Comparison of ENCODE assay signal across 20 cellular contexts in the genomic region with DNA sequence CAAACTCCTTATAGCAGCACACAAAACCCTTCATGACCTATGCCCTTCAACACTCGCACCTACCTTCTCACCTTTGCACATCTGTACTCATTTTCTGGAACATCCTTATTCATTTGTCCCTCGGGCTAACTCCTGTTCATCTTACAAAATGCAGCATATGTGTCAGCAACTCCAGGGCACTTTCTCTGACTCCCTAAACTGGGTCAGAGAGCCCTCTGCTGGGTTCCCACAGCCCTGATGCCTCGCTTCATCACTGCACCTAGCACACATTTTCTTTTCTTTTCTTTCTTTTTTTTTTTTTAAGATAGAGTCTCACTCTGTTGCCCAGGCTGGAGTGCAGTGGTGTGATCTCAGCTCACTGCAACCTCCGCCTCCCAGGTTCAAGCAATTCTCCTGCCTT. TPM values are rescaled to one million over a fixed set of nuclear protein-coding genes. Genes with fewer than 3 reads are reported as not detected.
DNase-seq lines count a peak whose midpoint lies in the region; ATAC-seq, FAIRE-seq and TF ChIP-seq lines count a peak whose summit lies in the region.
"Had no signal": no experiment of that assay in that cellular context is flagged by ENCODE, and none has a peak within 500 bp of the region (broad histone marks: within the 10 kb centered on the region; RNA-seq: fewer than 3 reads in every experiment).

No MANE protein-coding gene starts in this region.

- H3K9me3 Mint-ChIP-seq in endodermal cell = peaks cover 7% of the 10 kb centered on the region

- ATAC-seq in HepG2 = peak; percentile 42; the same call in 2 of the 3 replicates
- ATAC-seq in right lobe of liver = no peak
- no peak for ATAC-seq in mucosa of descending colon
- ATAC-seq: activated CD8-positive, alpha-beta T cell treated with anti-CD3 and anti-CD28 coated beads, Interleukin-2, amount 10 ng/mL, durations not matched to agents 7 days and 5 days; stimulated activated naive CD8-positive, alpha-beta T cell treated with anti-CD3 and anti-CD28 coated beads, Interleukin-15, Interleukin-2, amounts not matched to agents 100 U/mL and 50 U/mL, for 24 hours had no signal

- H3K9me3 ChIP-seq in HepG2 (ENCODE audit: low read length) (no peaks in the 10 kb centered on the region), right lobe of liver (peaks cover 0 to 4% (median 0%) of the 10 kb centered on the region in 4 donors), endodermal cell (ENCODE audit: control insufficient read depth, low read length) (peaks cover 9% of the 10 kb centered on the region), mucosa of descending colon (peaks cover 3% of the 10 kb centered on the region)
- H3K9me3 ChIP-seq: colonic mucosa had no signal

- in situ Hi-C loops in HepG2 (cut with HindIII; ENCODE audit: extremely low pct_ligation_motif_present, low pct_unique_long_range_greater_than_20kb) = no loop called here

- H3K9ac ChIP-seq in HepG2 (ENCODE audit: insufficient read depth, low read depth, low read length) = no peak overlapping the region
- H3K9ac ChIP-seq in endodermal cell (ENCODE audit: extremely low read depth, low read length, poor library complexity, severe bottlenecking) = no peak overlapping the region

- intact Hi-C loops in HepG2 (cut with micrococcal nuclease; ENCODE audit: unreplicated experiment) = no loop called here
- intact Hi-C loops in right lobe of liver (cut with DNase I) = no loop called here
- intact Hi-C loops in mucosa of descending colon (cut with DNase I, micrococcal nuclease) = no loop called here

- TF ChIP-seq POLR2A in HepG2 (IDR thresholded peaks at IDR 0.05; ENCODE audit: insufficient read depth in 1 of 2, low read depth in 2 of 2, low read length in 2 of 2) (no peak), right lobe of liver (IDR thresholded peaks at IDR 0.05) (no peak)

- H3K79me2 ChIP-seq in HepG2 (ENCODE audit: insufficient read depth, low read length) = no peaks in the 10 kb centered on the region

- peak overlapping the region; percentile 0 for H3K27ac Mint-ChIP-seq in endodermal cell
- H3K27ac Mint-ChIP-seq: activated CD8-positive, alpha-beta T cell treated with anti-CD3 and anti-CD28 coated beads, Interleukin-2, amount 10 ng/mL, durations not matched to agents 7 days and 5 days; nephron progenitor cell had no signal

- no peak overlapping the region for H3K27ac ChIP-seq in HepG2 (ENCODE audit: extremely low read length, insufficient read depth, low read length)
- no peak overlapping the region for H3K27ac ChIP-seq in right lobe of liver
- no peak overlapping the region for H3K27ac ChIP-seq in endodermal cell (ENCODE audit: low read depth, low read length)
- no peak overlapping the region for H3K27ac ChIP-seq in substantia nigra (ENCODE audit: low read depth, low read length, poor library complexity, severe bottlenecking)
- H3K27ac ChIP-seq: A549, colonic mucosa had no signal

- H3K36me3 Mint-ChIP-seq in endodermal cell (ENCODE audit: low read depth) = peaks cover 66% of the 10 kb centered on the region

- 58% methylated on average over 4 of the region's 4 CpGs for WGBS in HepG2 (ENCODE audit: low lambda C conversion rate)
- 71% methylated on average over 3 of the region's 4 CpGs for WGBS in right lobe of liver (ENCODE audit: insufficient coverage, low coverage, low lambda C conversion rate, missing lambda C conversion rate)
- WGBS in endodermal cell (ENCODE audit: insufficient coverage in 1 of 2, insufficient read length in 1 of 2), 2 experiments = 85 to 93% methylated on average over 3 to 4 of the region's 4 CpGs

- DNase-seq in HepG2 (ENCODE audit: low spot score) (no peak), right lobe of liver (no peak), RPMI8226 (peak; percentile 15), endodermal cell (no peak), ecto neural progenitor cell (ENCODE audit: low spot score) (no peak), substantia nigra (lab: John Stamatoyannopoulos, UW) (no peak), NCI-H69 (lab: John Stamatoyannopoulos, UW) (no peak), mucosa of descending colon (no peak)
- DNase-seq: activated CD8-positive, alpha-beta T cell treated with anti-CD3 and anti-CD28 coated beads, Interleukin-2, amount 10 ng/mL, durations not matched to agents 7 days and 5 days; colonic mucosa; GDM1; kidney; mesendoderm; NCI-H2029 treated with DMSO at 0.1 percent for 48 hours; NCI-H524 treated with DMSO at 0.1 percent for 48 hours; nephron progenitor cell; stimulated activated naive CD8-positive, alpha-beta T cell treated with anti-CD3 and anti-CD28 coated beads, Interleukin-15, Interleukin-2, amounts not matched to agents 100 U/mL and 50 U/mL, for 24 hours had no signal

- no peaks in the 10 kb centered on the region for H3K27me3 Mint-ChIP-seq in endodermal cell (ENCODE audit: insufficient read depth)

- no peak for FAIRE-seq in HepG2 (lab: Jason Lieb, UNC)
- FAIRE-seq: A549, H54, HTR-8/SVneo, kidney had no signal

- POLR2A ChIA-PET in HepG2 (lab: Yijun Ruan, JAX) = no interaction called here

- TF ChIP-seq CTCF in HepG2 (CRISPR knock-in tag; IDR thresholded peaks at IDR 0.05) = peak; percentile 26; the same call in 1 of the 2 replicates
- TF ChIP-seq CTCF in right lobe of liver (IDR thresholded peaks at IDR 0.05) = no peak
- no peak for TF ChIP-seq CTCF in endodermal cell (conservative IDR thresholded peaks at IDR 0.05)
- no peak for TF ChIP-seq CTCF in mucosa of descending colon (IDR thresholded peaks at IDR 0.05)

- no peaks in the 10 kb centered on the region for H3K4me1 Mint-ChIP-seq in endodermal cell

- H3K36me3 ChIP-seq in HepG2 (replicated peaks in 1 of 2; ENCODE audit: control insufficient read depth in 1 of 2, insufficient read depth in 2 of 2, low read length in 2 of 2) = no peaks in the 10 kb centered on the region
- H3K36me3 ChIP-seq in right lobe of liver = no peaks in the 10 kb centered on the region
- peaks cover 79% of the 10 kb centered on the region for H3K36me3 ChIP-seq in endodermal cell (ENCODE audit: control insufficient read depth, insufficient read depth, low read length)
- no peaks in the 10 kb centered on the region for H3K36me3 ChIP-seq in mucosa of descending colon (ENCODE audit: low read depth)
- H3K36me3 ChIP-seq: colonic mucosa had no signal

- no peaks in the 10 kb centered on the region for H3K4me1 ChIP-seq in HepG2 (ENCODE audit: insufficient read depth, low read length)
- no peaks in the 10 kb centered on the region for H3K4me1 ChIP-seq in right lobe of liver
- H3K4me1 ChIP-seq in endodermal cell (ENCODE audit: control insufficient read depth, insufficient read depth, low read length) = no peaks in the 10 kb centered on the region
- no peaks in the 10 kb centered on the region for H3K4me1 ChIP-seq in mucosa of descending colon (ENCODE audit: low read depth)
- H3K4me1 ChIP-seq: A549, colonic mucosa had no signal

- no peaks in the 10 kb centered on the region for H3K27me3 ChIP-seq in HepG2 (ENCODE audit: control insufficient read depth in 1 of 2, insufficient read depth in 2 of 2, low read length in 2 of 2)
- H3K27me3 ChIP-seq in right lobe of liver = no peaks in the 10 kb centered on the region
- no peaks in the 10 kb centered on the region for H3K27me3 ChIP-seq in endodermal cell (ENCODE audit: control insufficient read depth, insufficient read depth, low read length, poor library complexity, severe bottlenecking)
- H3K27me3 ChIP-seq: colonic mucosa had no signal

- no peaks in the 10 kb centered on the region for H4K20me1 ChIP-seq in HepG2 (ENCODE audit: insufficient read depth, low read length)

- H3K4me3 Mint-ChIP-seq in endodermal cell = no peak overlapping the region
- H3K4me3 Mint-ChIP-seq: activated CD8-positive, alpha-beta T cell treated with anti-CD3 and anti-CD28 coated beads, Interleukin-2, amount 10 ng/mL, durations not matched to agents 7 days and 5 days; nephron progenitor cell had no signal

- no peak for TF ChIP-seq RAD21 in HepG2 (CRISPR knock-in tag; IDR thresholded peaks at IDR 0.05)

- no peak overlapping the region for H3K4me2 ChIP-seq in HepG2 (ENCODE audit: low read depth, low read length)
- H3K4me2 ChIP-seq: A549 had no signal

- H3K4me3 ChIP-seq in HepG2 (replicated peaks in 1 of 3; ENCODE audit: insufficient read depth in 1 of 3, low read depth in 2 of 3, low read length in 3 of 3) (no peak overlapping the region), right lobe of liver (no peak overlapping the region), endodermal cell (ENCODE audit: low read length) (no peak overlapping the region), mucosa of descending colon (no peak overlapping the region)
- H3K4me3 ChIP-seq: A549, colonic mucosa had no signal

- TF ChIP-seq EP300 in HepG2 (IDR thresholded peaks at IDR 0.05; ENCODE audit: low read depth in 2 of 2, low read length in 2 of 2) = no peak
- TF ChIP-seq EP300 in HepG2 (CRISPR knock-in tag; IDR thresholded peaks at IDR 0.05; ENCODE audit: borderline replicate concordance) = no peak

- H2AFZ ChIP-seq in HepG2 (ENCODE audit: low read length) = no peak overlapping the region

- CTCF ChIA-PET in HepG2 (lab: Yijun Ruan, JAX; ENCODE audit: low intra/inter-chr PET ratio, low total read pairs) = no interaction called here

- no TSS peak for BruUV-seq in HepG2 (replicated peaks; lab: Mats Ljungman, UMichigan)

RNA-seq across cellular contexts. Expression of a gene that starts 54.0 kb away (rescaled TPM):
- 1.0 and 1.9 TPM in 2 replicates for total RNA-seq in HepG2 (2016; rRNA removed; fragmentation: Illumina TruSeq; extraction: Trizol)
- 0.09 and 0.10 TPM in 2 replicates for total RNA-seq in HepG2 (2016; cell fraction: cytosol; rRNA removed; fragmentation: Illumina TruSeq; extraction: Trizol; ENCODE audit: low read depth)
- total RNA-seq in HepG2 (2016; cell fraction: insoluble cytoplasmic fraction; rRNA removed; fragmentation: Illumina TruSeq; extraction: Trizol) = 1.2 and 1.6 TPM in 2 replicates
- total RNA-seq in HepG2 (2016; cell fraction: membrane; rRNA removed; fragmentation: Illumina TruSeq; extraction: Trizol) = 0.31 and 0.43 TPM in 2 replicates
- 0.65 and 0.81 TPM in 2 replicates for total RNA-seq in HepG2 (2016; cell fraction: nucleus; rRNA removed; fragmentation: Illumina TruSeq; extraction: Trizol)
- 1.2 and 1.7 TPM in 2 replicates for polyA plus RNA-seq in HepG2 (2011; rRNA removed)
- polyA plus RNA-seq in HepG2 (2011; cell fraction: cytosol; rRNA removed) = 0.72 and 1.6 TPM in 2 replicates
- 0.72 and 1.2 TPM in 2 replicates for polyA plus RNA-seq in HepG2 (2011; cell fraction: nucleus; rRNA removed)
- 0.64 and 1.5 TPM in 2 replicates for polyA plus RNA-seq in HepG2 (2012)
- 0.07 and 0.08 TPM in 2 replicates for polyA plus RNA-seq in HepG2 (2016; cell fraction: cytosol; fragmentation: Illumina TruSeq; extraction: Trizol; ENCODE audit: low read depth)
- polyA plus RNA-seq in HepG2 (2016; cell fraction: insoluble cytoplasmic fraction; fragmentation: Illumina TruSeq; extraction: Trizol; ENCODE audit: low read depth) = 0.94 and 1.3 TPM in 2 replicates
- polyA plus RNA-seq in HepG2 (2016; cell fraction: membrane; fragmentation: Illumina TruSeq; extraction: Trizol; ENCODE audit: low read depth) = 0.19 and 0.23 TPM in 2 replicates
- 0.75 and 0.93 TPM in 2 replicates for polyA plus RNA-seq in HepG2 (2016; cell fraction: nucleus; fragmentation: Illumina TruSeq; extraction: Trizol; ENCODE audit: insufficient read depth, low read depth)
- polyA minus RNA-seq in HepG2 (2011; rRNA and poly(A)+ RNA removed; ENCODE audit: low replicate concordance) = 2.2 TPM in 1 of 2 replicates, not detected in the other
- 1.8 and 3.7 TPM in 2 replicates for polyA minus RNA-seq in HepG2 (2011; cell fraction: cytosol; rRNA and poly(A)+ RNA removed)
- polyA minus RNA-seq in HepG2 (2011; cell fraction: nucleus; rRNA and poly(A)+ RNA removed) = 1.0 and 1.9 TPM in 2 replicates
- 1 to 10 TPM in 3 of 6 experiments, under 1 TPM in 3; 0.05 to 9.7 (median 4.4) TPM for total RNA-seq in right lobe of liver
- 10 to 100 TPM; 58.1 to 66.0 TPM for total RNA-seq in endodermal cell
- 14.6 TPM for polyA plus RNA-seq in endodermal cell (2013, experiment 1 of 2)
- 16.6 TPM for polyA plus RNA-seq in endodermal cell (2013, experiment 2 of 2)
- total RNA-seq in mucosa of descending colon = 1 to 10 TPM; 3.5 to 5.6 (median 3.6) TPM

RNA-seq across cellular contexts. Expression of a gene that starts 58.0 kb away (rescaled TPM):
- total RNA-seq in HepG2 (2016; rRNA removed; fragmentation: Illumina TruSeq; extraction: Trizol) = 57.6 and 101 TPM in 2 replicates
- 14.8 and 17.2 TPM in 2 replicates for total RNA-seq in HepG2 (2016; cell fraction: cytosol; rRNA removed; fragmentation: Illumina TruSeq; extraction: Trizol; ENCODE audit: low read depth)
- total RNA-seq in HepG2 (2016; cell fraction: insoluble cytoplasmic fraction; rRNA removed; fragmentation: Illumina TruSeq; extraction: Trizol) = 60.8 and 99.7 TPM in 2 replicates
- 30.2 and 31.0 TPM in 2 replicates for total RNA-seq in HepG2 (2016; cell fraction: membrane; rRNA removed; fragmentation: Illumina TruSeq; extraction: Trizol)
- 69.9 TPM in 2 replicates for total RNA-seq in HepG2 (2016; cell fraction: nucleus; rRNA removed; fragmentation: Illumina TruSeq; extraction: Trizol)
- polyA plus RNA-seq in HepG2 (2011; rRNA removed) = 64.9 and 68.6 TPM in 2 replicates
- 28.8 and 34.1 TPM in 2 replicates for polyA plus RNA-seq in HepG2 (2011; cell fraction: cytosol; rRNA removed)
- polyA plus RNA-seq in HepG2 (2011; cell fraction: nucleus; rRNA removed) = 68.1 and 89.6 TPM in 2 replicates
- polyA plus RNA-seq in HepG2 (2012) = 71.6 and 81.1 TPM in 2 replicates
- polyA plus RNA-seq in HepG2 (2016; cell fraction: cytosol; fragmentation: Illumina TruSeq; extraction: Trizol; ENCODE audit: low read depth) = 6.8 and 7.3 TPM in 2 replicates
- polyA plus RNA-seq in HepG2 (2016; cell fraction: insoluble cytoplasmic fraction; fragmentation: Illumina TruSeq; extraction: Trizol; ENCODE audit: low read depth) = 108 and 112 TPM in 2 replicates
- polyA plus RNA-seq in HepG2 (2016; cell fraction: membrane; fragmentation: Illumina TruSeq; extraction: Trizol; ENCODE audit: low read depth) = 18.3 and 22.3 TPM in 2 replicates
- 133 and 135 TPM in 2 replicates for polyA plus RNA-seq in HepG2 (2016; cell fraction: nucleus; fragmentation: Illumina TruSeq; extraction: Trizol; ENCODE audit: insufficient read depth, low read depth)
- polyA minus RNA-seq in HepG2 (2011; rRNA and poly(A)+ RNA removed; ENCODE audit: low replicate concordance) = 50.8 and 123 TPM in 2 replicates
- polyA minus RNA-seq in HepG2 (2011; cell fraction: cytosol; rRNA and poly(A)+ RNA removed) = 38.4 and 54.9 TPM in 2 replicates
- 68.1 and 81.8 TPM in 2 replicates for polyA minus RNA-seq in HepG2 (2011; cell fraction: nucleus; rRNA and poly(A)+ RNA removed)
- total RNA-seq in right lobe of liver = 10 to 100 TPM; 57.9 to 88.0 (median 84.4) TPM
- total RNA-seq in endodermal cell = 100 to 1,000 TPM; 160 to 202 TPM
- 136 TPM for polyA plus RNA-seq in endodermal cell (2013, experiment 1 of 2)
- polyA plus RNA-seq in endodermal cell (2013, experiment 2 of 2) = 131 TPM
- 100 to 1,000 TPM in 1 of 3 donors, 10 to 100 TPM in 2; 83.3 to 119 (median 91.4) TPM for total RNA-seq in mucosa of descending colon

Comparison
In these comparisons a context has a peak if more than half of its experiments do, and no peak if none do; other contexts are left out.
1. RNA of a gene that starts 54.0 kb away (total RNA-seq): 58.1 to 66.0 TPM in endodermal cell; 0.05 to 9.7 TPM in right lobe of liver, 3.5 to 5.6 TPM in mucosa of descending colon and 0.09 to 1.9 TPM in HepG2; every median in the first group is over 4 times any median in the second.